ENCODE assay signal across 11 cellular contexts in genomic region chr12:108876550-108876949, GRCh38. TPM values are rescaled to one million over a fixed set of nuclear protein-coding genes. Genes with fewer than 3 reads are reported as not detected.
"Had no signal": no experiment of that assay in that cellular context is flagged by ENCODE, and none has a peak within 500 bp of the region (broad histone marks: within the 10 kb centered on the region; RNA-seq: fewer than 3 reads in every experiment).

No MANE protein-coding gene starts in this region.

- ATAC-seq: HCT116, HepG2 had no signal

- H3K9me3 ChIP-seq: HAP-1 had no signal

- H3K9me3 Mint-ChIP-seq: HFFc6 had no signal

- H3K4me3 ChIP-seq: GM23248, HAP-1 had no signal

- H3K9ac ChIP-seq: GM23248 had no signal

- H3K27ac Mint-ChIP-seq: HFFc6 had no signal

- H2AFZ ChIP-seq: GM23248 had no signal

- H3K4me1 ChIP-seq: HAP-1 had no signal

- H3K36me3 Mint-ChIP-seq: IgD-negative memory B cell had no signal

- H3K4me3 Mint-ChIP-seq: HFFc6, IgD-negative memory B cell had no signal

- H3K27ac ChIP-seq: GM23248, HL-60 had no signal

- H3K36me3 ChIP-seq: HAP-1 had no signal

- DNase-seq: GOT3, H7, HFFc6 had no signal

RNA-seq across cellular contexts. Expression of gene DAO, which starts 3.3 kb away (rescaled TPM):
- total RNA-seq: GM23248, H4, H7, HFFc6, HT1080 had no signal
